Comparison of ENCODE assay signal across 23 cellular contexts in the genomic region with DNA sequence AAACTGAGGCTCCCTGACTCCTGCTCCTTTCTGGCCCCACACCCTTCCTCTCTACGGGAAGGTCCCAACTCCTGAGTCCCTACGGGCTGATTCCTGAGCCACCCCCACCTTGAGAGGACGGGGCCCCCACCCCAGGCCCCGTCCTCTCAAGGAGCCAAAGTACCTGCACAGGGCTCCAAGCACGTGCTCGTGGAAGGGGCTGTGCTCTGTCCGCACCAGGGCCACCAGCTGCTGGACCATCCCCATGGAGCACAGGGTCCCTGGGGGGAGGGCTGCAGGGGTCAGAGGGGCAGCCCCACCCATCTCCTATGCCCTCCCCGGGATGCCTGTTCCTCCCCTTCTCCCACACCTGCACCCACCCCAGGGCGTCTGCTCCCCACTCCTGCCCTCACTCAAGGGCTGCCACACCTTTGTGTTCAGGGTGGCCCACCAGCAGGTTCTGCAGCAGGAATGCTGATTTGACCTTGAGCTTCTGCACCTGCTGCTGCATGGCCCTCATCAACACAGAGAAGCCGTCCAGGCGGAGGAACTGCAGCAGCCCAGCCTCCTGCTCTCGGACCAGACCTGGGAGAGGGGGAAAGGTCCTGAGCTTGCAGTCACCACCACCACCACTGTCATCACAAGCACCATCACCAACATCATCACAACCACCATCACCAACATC. TPM values are rescaled to one million over a fixed set of nuclear protein-coding genes. Genes with fewer than 3 reads are reported as not detected.
DNase-seq lines count a peak whose midpoint lies in the region; ATAC-seq and TF ChIP-seq lines count a peak whose summit lies in the region.
"Had no signal": no experiment of that assay in that cellular context is flagged by ENCODE, and none has a peak within 500 bp of the region (broad histone marks: within the 10 kb centered on the region; RNA-seq: fewer than 3 reads in every experiment).

No MANE protein-coding gene starts in this region.

- TF ChIP-seq CTCF in Caco-2 (IDR thresholded peaks at IDR 0.05; ENCODE audit: insufficient read depth in 1 of 2, low read depth in 1 of 2, low read length in 1 of 2, severe bottlenecking in 1 of 2, unreplicated experiment in 1 of 2) (no peak), IMR-90 (conservative IDR thresholded peaks at IDR 0.05; ENCODE audit: low read depth, low read length) (no peak)

- no peak overlapping the region for H3K18ac ChIP-seq in IMR-90 (ENCODE audit: low read depth, low read length)
- no peak overlapping the region for H3K18ac ChIP-seq in trophoblast cell (ENCODE audit: low read length)

- H3K79me2 ChIP-seq in trophoblast cell (ENCODE audit: control insufficient read depth, insufficient read depth, low read length, poor library complexity): no peaks in the 10 kb centered on the region

- no peak overlapping the region for H2BK12ac ChIP-seq in trophoblast cell (ENCODE audit: low read length)

- H4K8ac ChIP-seq in IMR-90 (ENCODE audit: low read depth in 2 of 2, low read length in 2 of 2): no peak overlapping the region
- H4K8ac ChIP-seq in trophoblast cell (ENCODE audit: low read depth, low read length): no peak overlapping the region

- no peak overlapping the region for H3K14ac ChIP-seq in IMR-90 (replicated peaks; ENCODE audit: low read depth, low read length)
- no peak overlapping the region for H3K14ac ChIP-seq in trophoblast cell (ENCODE audit: low read length)

- CTCF ChIA-PET in Caco-2 (lab: Charles Lee): no interaction called here
- CTCF ChIA-PET in IMR-90 (lab: Yijun Ruan, JAX): no interaction called here

- H2AK5ac ChIP-seq in IMR-90 (ENCODE audit: low read depth, low read length) (no peak overlapping the region), trophoblast cell (ENCODE audit: low read length) (no peak overlapping the region)

- TF ChIP-seq POLR2A in IMR-90 (IDR thresholded peaks at IDR 0.05; ENCODE audit: low read depth, low read length): no peak

- H3K36me3 ChIP-seq in Caco-2 (ENCODE audit: control insufficient read depth, insufficient read depth, low read length) (no peaks in the 10 kb centered on the region), IMR-90 (ENCODE audit: control insufficient read depth, insufficient read depth, low read length) (peaks cover 10% of the 10 kb centered on the region), trophoblast cell (ENCODE audit: control insufficient read depth in 1 of 2, insufficient read depth in 2 of 2, low read length in 2 of 2) (peaks cover 0 to 8% of the 10 kb centered on the region in 2 experiments)

- H3K4me2 ChIP-seq in IMR-90 (ENCODE audit: low read depth, low read length) (no peak overlapping the region), trophoblast cell (ENCODE audit: low read length) (no peak overlapping the region)

- H4K91ac ChIP-seq in IMR-90 (ENCODE audit: insufficient read depth, low read depth, low read length) (no peak overlapping the region), trophoblast cell (ENCODE audit: low read depth, low read length) (no peak overlapping the region)

- intact Hi-C loops in Caco-2 (cut with micrococcal nuclease; ENCODE audit: unreplicated experiment) (no loop called here), IMR-90 (cut with micrococcal nuclease) (no loop called here)

- BruUV-seq in Caco-2 (replicated peaks; lab: Mats Ljungman, UMichigan) (no TSS peak), IMR-90 (replicated peaks; lab: Mats Ljungman, UMichigan) (no TSS peak)

- H3K9me3 Mint-ChIP-seq in Caco-2 (ENCODE audit: unreplicated experiment): peaks cover 12% of the 10 kb centered on the region
- peaks cover 3 to 9% (median 6%) of the 10 kb centered on the region in 6 donors for H3K9me3 Mint-ChIP-seq in immature natural killer cell

- dilution Hi-C loops in IMR-90 (cut with HindIII; ENCODE audit: low sequenced_read_pairs, unreplicated experiment): no loop called here

- in situ Hi-C loops in IMR-90 (cut with MboI; ENCODE audit: low sequenced_read_pairs): no loop called here

- H3K9ac ChIP-seq in IMR-90 (ENCODE audit: low read depth, low read length) (no peak overlapping the region), trophoblast cell (ENCODE audit: low read length) (no peak overlapping the region)

- no peak overlapping the region for H3K56ac ChIP-seq in IMR-90 (ENCODE audit: extremely low read depth, insufficient read depth, low read length)

- H4K12ac ChIP-seq in trophoblast cell (ENCODE audit: low read depth, low read length): no peak overlapping the region

- no peak for ATAC-seq in IMR-90 (ENCODE audit: low read depth)
- ATAC-seq: GM12878 had no signal

- H3K27ac Mint-ChIP-seq in Caco-2 (ENCODE audit: unreplicated experiment) (peak overlapping the region; percentile 33), immature natural killer cell (peak overlapping the region; percentile 55 to 93 (median 85))
- H3K27ac Mint-ChIP-seq: HFFc6 had no signal

- H2AFZ ChIP-seq in IMR-90 (replicated peaks; ENCODE audit: low read length, poor library complexity) (no peak overlapping the region), trophoblast cell (ENCODE audit: insufficient read depth, low read length, poor library complexity) (no peak overlapping the region)

- H2BK120ac ChIP-seq in IMR-90 (ENCODE audit: low read depth, low read length) (no peak overlapping the region), trophoblast cell (ENCODE audit: insufficient read depth, low read length, poor library complexity) (no peak overlapping the region)

- H2BK15ac ChIP-seq in IMR-90 (ENCODE audit: low read depth, low read length): no peak overlapping the region

- H4K20me1 ChIP-seq in IMR-90 (ENCODE audit: insufficient read depth, low read length): peaks cover 7% of the 10 kb centered on the region; the same call in 1 of the 2 replicates

- H2BK5ac ChIP-seq in IMR-90 (ENCODE audit: low read depth, low read length, poor library complexity, severe bottlenecking) (peak overlapping the region; percentile 41), trophoblast cell (ENCODE audit: low read depth, low read length, poor library complexity) (no peak overlapping the region)

- H2AK9ac ChIP-seq in IMR-90 (replicated peaks; ENCODE audit: low read depth, low read length, poor library complexity): no peak overlapping the region

- no peak overlapping the region for H2BK20ac ChIP-seq in IMR-90 (ENCODE audit: low read depth, low read length)

- peaks cover 9% of the 10 kb centered on the region; the same call in 1 of the 2 replicates for H3K4me1 ChIP-seq in Caco-2
- no peaks in the 10 kb centered on the region for H3K4me1 ChIP-seq in IMR-90 (ENCODE audit: control insufficient read depth, insufficient read depth, low read length)
- no peaks in the 10 kb centered on the region for H3K4me1 ChIP-seq in trophoblast cell (ENCODE audit: control insufficient read depth in 1 of 2, insufficient read depth in 2 of 2, low read length in 2 of 2)

- H3K4me1 Mint-ChIP-seq in Caco-2 (ENCODE audit: low read depth, unreplicated experiment) (peaks cover 5% of the 10 kb centered on the region), immature natural killer cell (peaks cover 9 to 18% of the 10 kb centered on the region in 2 donors)

- POLR2A ChIA-PET in Caco-2 (lab: Charles Lee) (no interaction called here), IMR-90 (lab: Charles Lee; ENCODE audit: unreplicated experiment) (interaction anchor here (0.6 kb wide), 1 partner anchor 142 kb away, joined by 9 read pairs; the partner anchor contains the start of gene UBE2S)

- DNase-seq in Caco-2 (no peak), IMR-90 (no peak), immature natural killer cell (peak in 1 of 3 donors; percentile 24), trophoblast cell (no peak), HUDEP-2 (lab: John Stamatoyannopoulos, UW; ENCODE audit: unreplicated experiment in 76 of 76) (no peak), NCI-H1417 treated with DMSO at 0.1 percent for 48 hours (lab: John Stamatoyannopoulos, UW) (no peak)
- no peak for DNase-seq in activated naive CD4-positive, alpha-beta T cell treated with Interleukin-2 at 50 U/mL for 16 hours
- DNase-seq: CD4-positive, CD25-positive, alpha-beta regulatory T cell; COR-L47; DND-41; H7; HFFc6; KG1; NCI-H1092 treated with DMSO at 0.1 percent for 48 hours; NCI-H1694; NCI-H2081; NCI-H446; NCI-H526 treated with DMSO at 0.1 percent for 48 hours; OCI-M1; Right ventricle myocardium superior; SW 1271 had no signal

- H3K36me3 Mint-ChIP-seq in Caco-2 (ENCODE audit: insufficient read depth, unreplicated experiment) (peaks cover 16% of the 10 kb centered on the region), immature natural killer cell (peaks cover 10 to 25% (median 20%) of the 10 kb centered on the region in 3 donors)

- H3K27me3 Mint-ChIP-seq in Caco-2 (ENCODE audit: insufficient read depth, unreplicated experiment): no peaks in the 10 kb centered on the region
- peaks cover 8 to 18% (median 9%) of the 10 kb centered on the region in 3 donors for H3K27me3 Mint-ChIP-seq in immature natural killer cell (ENCODE audit: low read depth in 3 of 3)
- H3K27me3 Mint-ChIP-seq: CD4-positive, CD25-positive, alpha-beta regulatory T cell had no signal

- no peak for TF ChIP-seq RAD21 in IMR-90 (IDR thresholded peaks at IDR 0.05; ENCODE audit: low read length)

- H3K9me1 ChIP-seq in IMR-90 (ENCODE audit: insufficient read depth, low read length): peaks cover 9% of the 10 kb centered on the region; the same call in 1 of the 2 replicates

- H3K4me3 ChIP-seq in Caco-2 (ENCODE audit: low read depth, low read length) (no peak overlapping the region), IMR-90 (ENCODE audit: insufficient read depth, low read depth, low read length) (no peak overlapping the region), trophoblast cell (ENCODE audit: low read depth, low read length) (peak overlapping the region; percentile 14)
- H3K4me3 ChIP-seq: GM12878, SK-N-MC had no signal

- H3K23ac ChIP-seq in IMR-90 (ENCODE audit: low read depth, low read length) (no peak overlapping the region), trophoblast cell (ENCODE audit: low read length) (no peak overlapping the region)

- H3K79me1 ChIP-seq in IMR-90 (ENCODE audit: low read depth in 1 of 2, low read length in 2 of 2) (peaks cover 5 to 25% of the 10 kb centered on the region in 2 experiments), trophoblast cell (ENCODE audit: low read length) (no peaks in the 10 kb centered on the region)

- H3K9me3 ChIP-seq in Caco-2 (peaks cover 5% of the 10 kb centered on the region; the same call in 1 of the 2 replicates), IMR-90 (ENCODE audit: control insufficient read depth, insufficient read depth, low read length) (no peaks in the 10 kb centered on the region), trophoblast cell (ENCODE audit: insufficient read depth, low read depth, low read length) (peaks cover 9% of the 10 kb centered on the region)

- H3K27me3 ChIP-seq in Caco-2 (replicated peaks; ENCODE audit: control insufficient read depth, insufficient read depth, low read length): no peaks in the 10 kb centered on the region
- H3K27me3 ChIP-seq in IMR-90 (ENCODE audit: control insufficient read depth, insufficient read depth, low read length): no peaks in the 10 kb centered on the region
- no peaks in the 10 kb centered on the region for H3K27me3 ChIP-seq in trophoblast cell (ENCODE audit: insufficient read depth, low read length)

- no CpG with 5 or more reads among the region's 12 CpGs for WGBS in IMR-90 (ENCODE audit: extremely low coverage in 2 of 2, insufficient read length in 1 of 2), 2 experiments
- WGBS in trophoblast cell (ENCODE audit: extremely low coverage, insufficient coverage, insufficient read length): no CpG with 5 or more reads among the region's 12 CpGs

- no peak overlapping the region for H3K27ac ChIP-seq in IMR-90 (ENCODE audit: insufficient read depth, low read length)
- H3K27ac ChIP-seq in trophoblast cell (ENCODE audit: low read depth, low read length): no peak overlapping the region
- H3K27ac ChIP-seq: SK-N-MC had no signal

- H4K5ac ChIP-seq in IMR-90 (ENCODE audit: low read depth, low read length): no peak overlapping the region

- H3K4ac ChIP-seq in IMR-90 (ENCODE audit: low read depth, low read length): no peak overlapping the region
- no peak overlapping the region for H3K4ac ChIP-seq in trophoblast cell (ENCODE audit: low read depth, low read length)

- H3K4me3 Mint-ChIP-seq in Caco-2 (ENCODE audit: unreplicated experiment) (no peak overlapping the region), immature natural killer cell (peak overlapping the region in 3 of 5 donors; percentile 3 to 66 (median 5))
- H3K4me3 Mint-ChIP-seq: CD4-positive, CD25-positive, alpha-beta regulatory T cell; HFFc6 had no signal

RNA-seq across cellular contexts. Expression of gene PPP6R1, which starts 7.0 kb away (rescaled TPM):
- total RNA-seq in Caco-2 (2022) (113 and 118 TPM in 2 replicates), IMR-90 (2012; rRNA removed) (19.9 and 20.0 TPM in 2 replicates)
- polyA plus RNA-seq in IMR-90 (2012; rRNA removed) (50.1 and 50.2 TPM in 2 replicates), immature natural killer cell (100 to 1,000 TPM in 1 of 3 donors, 10 to 100 TPM in 2; 43.1 to 123 (median 47.9) TPM)
- 36.6 and 48.1 TPM in 2 replicates for polyA plus RNA-seq in IMR-90 (2012; cell fraction: cytosol; rRNA removed)
- polyA plus RNA-seq in IMR-90 (2012; cell fraction: nucleus; rRNA removed; ENCODE audit: low replicate concordance): 85.4 and 121 TPM in 2 replicates
- polyA plus RNA-seq in trophoblast cell (2013): 46.5 and 48.3 TPM in 2 replicates

RNA-seq across cellular contexts. Expression of gene HSPBP1, which starts 14.1 kb away (rescaled TPM):
- 69.6 and 71.4 TPM in 2 replicates for total RNA-seq in Caco-2 (2022)
- 19.7 and 21.0 TPM in 2 replicates for total RNA-seq in IMR-90 (2012; rRNA removed)
- 43.2 and 52.5 TPM in 2 replicates for polyA plus RNA-seq in IMR-90 (2012; rRNA removed)
- polyA plus RNA-seq in IMR-90 (2012; cell fraction: cytosol; rRNA removed): 67.7 and 72.0 TPM in 2 replicates
- polyA plus RNA-seq in IMR-90 (2012; cell fraction: nucleus; rRNA removed; ENCODE audit: low replicate concordance): 16.3 and 55.1 TPM in 2 replicates
- 10 to 100 TPM; 42.6 to 46.7 (median 46.3) TPM for polyA plus RNA-seq in immature natural killer cell
- 24.4 TPM in 2 replicates for polyA plus RNA-seq in trophoblast cell (2013)

RNA-seq across cellular contexts. Expression of gene BRSK1, which starts 17.9 kb away (rescaled TPM):
- total RNA-seq in Caco-2 (2022) (24.6 and 28.6 TPM in 2 replicates), IMR-90 (2012; rRNA removed) (1.9 and 2.5 TPM in 2 replicates)
- polyA plus RNA-seq in IMR-90 (2012; rRNA removed) (22.3 and 31.1 TPM in 2 replicates), immature natural killer cell (not detected)
- polyA plus RNA-seq in IMR-90 (2012; cell fraction: cytosol; rRNA removed): 12.9 and 43.9 TPM in 2 replicates
- polyA plus RNA-seq in IMR-90 (2012; cell fraction: nucleus; rRNA removed; ENCODE audit: low replicate concordance): 101 and 104 TPM in 2 replicates
- polyA plus RNA-seq in trophoblast cell (2013): 5.7 and 6.9 TPM in 2 replicates
- polyA plus RNA-seq: CD4-positive, CD25-positive, alpha-beta regulatory T cell had no signal

RNA-seq across cellular contexts. Expression of gene TMEM86B, which starts 37.3 kb away (rescaled TPM):
- 18.0 and 21.2 TPM in 2 replicates for total RNA-seq in Caco-2 (2022)
- total RNA-seq in IMR-90 (2012; rRNA removed): 0.18 and 0.28 TPM in 2 replicates
- 2.4 TPM in 2 replicates for polyA plus RNA-seq in IMR-90 (2012; rRNA removed)
- 1.1 and 1.4 TPM in 2 replicates for polyA plus RNA-seq in IMR-90 (2012; cell fraction: cytosol; rRNA removed)
- 13.1 and 45.3 TPM in 2 replicates for polyA plus RNA-seq in IMR-90 (2012; cell fraction: nucleus; rRNA removed; ENCODE audit: low replicate concordance)
- 1 to 10 TPM in 1 of 3 donors, under 1 TPM in 1, not detected in 1; 0.59 to 2.4 TPM for polyA plus RNA-seq in immature natural killer cell
- 1.2 TPM in 2 replicates for polyA plus RNA-seq in trophoblast cell (2013)

RNA-seq across cellular contexts. Expression of gene PTPRH, which starts 56.6 kb away (rescaled TPM):
- total RNA-seq in Caco-2 (2022) (2.3 and 2.7 TPM in 2 replicates), IMR-90 (2012; rRNA removed) (1.7 and 3.4 TPM in 2 replicates)
- polyA plus RNA-seq in IMR-90 (2012; rRNA removed) (1.3 and 1.7 TPM in 2 replicates), immature natural killer cell (not detected)
- 0.37 and 2.0 TPM in 2 replicates for polyA plus RNA-seq in IMR-90 (2012; cell fraction: cytosol; rRNA removed)
- 2.8 and 3.0 TPM in 2 replicates for polyA plus RNA-seq in IMR-90 (2012; cell fraction: nucleus; rRNA removed; ENCODE audit: low replicate concordance)
- polyA plus RNA-seq in trophoblast cell (2013): 0.11 TPM in 2 replicates
- total RNA-seq: CD4-positive, CD25-positive, alpha-beta regulatory T cell had no signal
- polyA plus RNA-seq: CD4-positive, CD25-positive, alpha-beta regulatory T cell; GM12878 had no signal
